21 cellular contexts compared by ENCODE assay signal in genomic region chr10:31803606-31804195, GRCh38.
DNase-seq lines count a peak whose midpoint lies in the region; ATAC-seq and FAIRE-seq lines count a peak whose summit lies in the region.
"Had no signal": no experiment of that assay in that cellular context is flagged by ENCODE, and none has a peak within 500 bp of the region (broad histone marks: within the 10 kb centered on the region; RNA-seq: fewer than 3 reads in every experiment).

No MANE protein-coding gene starts in this region.

- peaks cover 37% of the 10 kb centered on the region for H3K4me1 ChIP-seq in adipocyte (ENCODE audit: control insufficient read depth, insufficient read depth, low read length)
- H3K4me1 ChIP-seq: thyroid gland had no signal

- peak; percentile 9 for FAIRE-seq in islet of Langerhans (lab: Jason Lieb, UNC)
- FAIRE-seq: colon had no signal

- ATAC-seq in esophagus mucosa (no peak), HG03565 (IDR thresholded peaks at IDR 0.05; ENCODE audit: unreplicated experiment) (no peak)
- ATAC-seq: naive thymus-derived CD4-positive, alpha-beta T cell had no signal

- peak; percentile 58 for DNase-seq in EH (ENCODE audit: low read depth)
- no peak for DNase-seq in adipocyte (ENCODE audit: low read depth)
- peak; percentile 77 for DNase-seq in pons (ENCODE audit: low spot score)
- DNase-seq in stimulated activated CD4-positive, alpha-beta T cell treated with anti-CD3 and anti-CD28 coated beads, Interleukin-4, amount 100 ng/mL, for 1 hour: no peak
- DNase-seq in activated T-cell treated with anti-CD3 and anti-CD28 coated beads for 4 hours: no peak
- DNase-seq: activated CD8-positive, alpha-beta memory T cell treated with anti-CD3 and anti-CD28 coated beads for 24 hours; CD8-positive, alpha-beta memory T cell; DMS79 treated with DMSO at 0.1 percent for 48 hours; heart right ventricle; naive thymus-derived CD4-positive, alpha-beta T cell; NCI-H2081 treated with DMSO at 0.1 percent for 48 hours; NCI-H510A treated with DMSO at 0.1 percent for 48 hours; stimulated activated CD4-positive, alpha-beta T cell treated with anti-CD3 and anti-CD28 coated beads, Interleukin-2, amount 100 ng/mL, for 24 hours; stimulated activated naive CD4-positive, alpha-beta T cell treated with Interleukin-2 at 50 U/mL for 16 hours; thyroid gland had no signal

- H3K9me3 ChIP-seq in adipocyte (ENCODE audit: control insufficient read depth, low read length): no peaks in the 10 kb centered on the region
- H3K9me3 ChIP-seq: heart right ventricle, thyroid gland had no signal

- H3K9ac ChIP-seq in adipocyte (ENCODE audit: low read length): peak overlapping the region; percentile 58

- no peak overlapping the region for H3K4me3 ChIP-seq in adipocyte (ENCODE audit: low read length)
- H3K4me3 ChIP-seq: heart right ventricle, lung, skin epidermis, thyroid gland had no signal

- H3K27me3 ChIP-seq in adipocyte (replicated peaks; ENCODE audit: control insufficient read depth, insufficient read depth, low read length): no peaks in the 10 kb centered on the region
- H3K27me3 ChIP-seq: heart right ventricle, thyroid gland had no signal

- H3K36me3 ChIP-seq in adipocyte (ENCODE audit: control insufficient read depth, insufficient read depth, low read length, severe bottlenecking): peaks cover 20% of the 10 kb centered on the region
- H3K36me3 ChIP-seq: thyroid gland had no signal

Comparison
In these comparisons a context has a peak if more than half of its experiments do, and no peak if none do; other contexts are left out.
1. DNase-seq: peak in EH (single experiment) and pons (single experiment); none in adipocyte (single experiment), stimulated activated CD4-positive, alpha-beta T cell treated with anti-CD3 and anti-CD28 coated beads, Interleukin-4, amount 100 ng/mL, for 1 hour (single experiment) and activated T-cell treated with anti-CD3 and anti-CD28 coated beads for 4 hours (single experiment).